ENCODE assay signal across 5 cellular contexts in genomic region chr1:34737236-34737635, GRCh38. TPM values are rescaled to one million over a fixed set of nuclear protein-coding genes. Genes with fewer than 3 reads are reported as not detected.
"Had no signal": no experiment of that assay in that cellular context is flagged by ENCODE, and none has a peak within 500 bp of the region (broad histone marks: within the 10 kb centered on the region; RNA-seq: fewer than 3 reads in every experiment).

No MANE protein-coding gene starts in this region.

RNA-seq across cellular contexts. Expression of gene GJB5, which starts 17.6 kb away (rescaled TPM):
- total RNA-seq: GM23248, IMR-90, K562 had no signal

RNA-seq across cellular contexts. Expression of gene GJB4, which starts 22.3 kb away (rescaled TPM):
- total RNA-seq: GM23248, H9, HFFc6, IMR-90, K562 had no signal
- polyA plus RNA-seq: GM23248, IMR-90 had no signal

RNA-seq across cellular contexts. Expression of gene GJB3, which starts 43.8 kb away (rescaled TPM):
- total RNA-seq: IMR-90, K562 had no signal
- polyA plus RNA-seq: GM23248, IMR-90, K562 had no signal

RNA-seq across cellular contexts. Expression of gene GJA4, which starts 55.6 kb away (rescaled TPM):
- total RNA-seq: GM23248, HFFc6, IMR-90 had no signal
- polyA plus RNA-seq: GM23248, IMR-90 had no signal
